Comparison of ENCODE assay signal across 30 cellular contexts in genomic region chr15:68332266-68332665, GRCh38.
"Had no signal": no experiment of that assay in that cellular context is flagged by ENCODE, and none has a peak within 500 bp of the region (broad histone marks: within the 10 kb centered on the region; RNA-seq: fewer than 3 reads in every experiment).

No MANE protein-coding gene starts in this region.

- H3K9ac ChIP-seq: parathyroid adenoma had no signal

- H3K9me3 ChIP-seq: body of pancreas, colonic mucosa, gastrocnemius medialis, vagina had no signal

- H3K4me2 ChIP-seq: hepatocyte had no signal

- FAIRE-seq: TTC549 had no signal

- H3K4me3 ChIP-seq: body of pancreas, colonic mucosa, dorsolateral prefrontal cortex, gastrocnemius medialis, hepatocyte, vagina had no signal

- H3K27ac ChIP-seq: body of pancreas, colonic mucosa, dorsolateral prefrontal cortex, gastrocnemius medialis, hepatocyte, parathyroid adenoma, vagina, VCaP had no signal

- ATAC-seq: activated CD4-positive, CD25-positive, alpha-beta regulatory T cell treated with anti-CD3 and anti-CD28 coated beads, Interleukin-2, amount 50 U/mL, for 24 hours; activated naive CD8-positive, alpha-beta T cell treated with anti-CD3 and anti-CD28 coated beads, Interleukin-2, amount 50 U/mL, for 24 hours; activated T-cell treated with anti-CD3 and anti-CD28 coated beads, Interleukin-2, amount 50 U/mL, for 4 hours; activated T-helper 17 cell treated with anti-CD3 and anti-CD28 coated beads, Interleukin-2, amount 50 U/mL, for 72 hours; body of pancreas; gastrocnemius medialis; left ventricle myocardium superior; right cardiac atrium had no signal

- H3K27me3 ChIP-seq: body of pancreas, colonic mucosa, dorsolateral prefrontal cortex, gastrocnemius medialis, hepatocyte, vagina had no signal

- H3K79me2 ChIP-seq: hepatocyte, parathyroid adenoma had no signal

- DNase-seq: activated CD4-positive, alpha-beta memory T cell treated with anti-CD3 and anti-CD28 coated beads, Interleukin-2, amount 10 ng/mL, durations not matched to agents 7 days and 5 days; activated CD4-positive, alpha-beta T cell treated with anti-CD3 and anti-CD28 coated beads, Interleukin-2, amount 10 ng/mL, durations not matched to agents 24 days and 14 days; activated CD8-positive, alpha-beta memory T cell treated with anti-CD3 and anti-CD28 coated beads, Interleukin-2, amount 50 U/mL, for 48 hours; activated gamma-delta T cell treated with Interleukin-2 at 50 U/mL for 16 hours; activated naive CD8-positive, alpha-beta T cell treated with anti-CD3 and anti-CD28 coated beads, Interleukin-2, amount 50 U/mL, for 24 hours; activated T-cell treated with anti-CD3 and anti-CD28 coated beads, Interleukin-2, amount 50 U/mL, for 4 hours; body of pancreas; colonic mucosa; dorsolateral prefrontal cortex; effector memory CD4-positive, alpha-beta T cell; erythroblast; gastrocnemius medialis; islet precursor cell; left cardiac atrium; left ventricle myocardium superior; naive B cell; nephron progenitor cell; stimulated activated CD4-positive, alpha-beta T cell treated with anti-CD3 and anti-CD28 coated beads, Interleukin-2, amount 100 ng/mL, for 48 hours; stimulated activated naive CD4-positive, alpha-beta T cell treated with Interleukin-2 at 50 U/mL for 16 hours; SW 1271; T-helper 9 cell; trophoblast cell had no signal

- H3K36me3 ChIP-seq: colonic mucosa, gastrocnemius medialis, vagina had no signal

- H2AFZ ChIP-seq: hepatocyte, parathyroid adenoma had no signal

- H3K4me1 ChIP-seq: colonic mucosa, parathyroid adenoma had no signal
